ENCODE assay signal across 19 cellular contexts in genomic region chr19:36236946-36237310, GRCh38.
"Had no signal": no experiment of that assay in that cellular context is flagged by ENCODE, and none has a peak within 500 bp of the region (broad histone marks: within the 10 kb centered on the region; RNA-seq: fewer than 3 reads in every experiment).

No MANE protein-coding gene starts in this region.

- H3K27me3 Mint-ChIP-seq: dendritic cell treated with granulocyte-macrophage colony-stimulating factor and Interleukin-4, amounts not matched to agents 40 ng/mL and 50 ng/mL, for 4 days; naive thymus-derived CD8-positive, alpha-beta T cell; type B pancreatic cell had no signal

- H3K9me3 Mint-ChIP-seq: type B pancreatic cell had no signal

- H3K4me3 Mint-ChIP-seq: dendritic cell treated with granulocyte-macrophage colony-stimulating factor and Interleukin-4, amounts not matched to agents 40 ng/mL and 50 ng/mL, for 4 days; type B pancreatic cell had no signal

- H3K4me3 ChIP-seq: heart left ventricle, right atrium auricular region, sigmoid colon, skin epidermis, stomach had no signal

- DNase-seq: effector CD4-positive, alpha-beta T cell; heart left ventricle; hippocampal formation; left colon; left ventricle myocardium superior; mesendoderm; naive thymus-derived CD8-positive, alpha-beta T cell; sigmoid colon; stimulated activated CD4-positive, alpha-beta T cell treated with anti-CD3 and anti-CD28 coated beads, Interleukin-12 subunit alpha, Interleukin-12 subunit beta, amount 100 ng/mL, for 4 hours; stimulated activated naive CD4-positive, alpha-beta T cell; stomach had no signal

- FAIRE-seq: colon, frontal cortex, urothelium cell line had no signal

- H3K27me3 ChIP-seq: heart left ventricle, neutrophil, right atrium auricular region, sigmoid colon, stomach had no signal

- H3K4me1 ChIP-seq: heart left ventricle, right atrium auricular region, sigmoid colon, stomach had no signal

- H3K27ac Mint-ChIP-seq: dendritic cell treated with granulocyte-macrophage colony-stimulating factor and Interleukin-4, amounts not matched to agents 40 ng/mL and 50 ng/mL, for 4 days; naive thymus-derived CD8-positive, alpha-beta T cell; type B pancreatic cell had no signal

- H3K27ac ChIP-seq: heart left ventricle, neutrophil, right atrium auricular region, sigmoid colon, skin epidermis, stomach had no signal
